Comparison of ENCODE assay signal across 21 cellular contexts in genomic region chr13:39023761-39024160, GRCh38. TPM values are rescaled to one million over a fixed set of nuclear protein-coding genes. Genes with fewer than 3 reads are reported as not detected.
DNase-seq lines count a peak whose midpoint lies in the region; ATAC-seq, FAIRE-seq and TF ChIP-seq lines count a peak whose summit lies in the region.
"Had no signal": no experiment of that assay in that cellular context is flagged by ENCODE, and none has a peak within 500 bp of the region (broad histone marks: within the 10 kb centered on the region; RNA-seq: fewer than 3 reads in every experiment).

No MANE protein-coding gene starts in this region.

- RAD21 ChIA-PET in GM12878 (lab: Charles Lee; ENCODE audit: unreplicated experiment) = interaction anchor here (1.0 kb wide), 1 partner anchor 13 kb away, joined by 4 read pairs; no protein-coding TSS in a partner anchor

- peak overlapping the region; percentile 93 for H3K27ac ChIP-seq in HUES64 (ENCODE audit: low read depth, low read length)
- H3K27ac ChIP-seq in GM12878 (ENCODE audit: control insufficient read depth, insufficient read depth) = no peak overlapping the region
- H3K27ac ChIP-seq in iPS DF 6.9 (ENCODE audit: low read length) = peak overlapping the region; percentile 64
- peak overlapping the region; percentile 59 for H3K27ac ChIP-seq in smooth muscle cell (ENCODE audit: low read depth)
- H3K27ac ChIP-seq: BLaER1, brain microvascular endothelial cell, gastrocnemius medialis had no signal

- no peak for TF ChIP-seq POLR2A in GM12878 (IDR thresholded peaks at IDR 0.05; ENCODE audit: low read depth, low read length)

- H3K79me2 ChIP-seq in GM12878 (ENCODE audit: control insufficient read depth, insufficient read depth, low read length) (no peaks in the 10 kb centered on the region), smooth muscle cell (ENCODE audit: low read depth) (no peaks in the 10 kb centered on the region)

- H4K20me1 ChIP-seq in GM12878 (ENCODE audit: control insufficient read depth, insufficient read depth) = no peaks in the 10 kb centered on the region
- no peaks in the 10 kb centered on the region for H4K20me1 ChIP-seq in smooth muscle cell (ENCODE audit: low read depth)

- no TSS peak for BruUV-seq in GM12878 (replicated peaks; lab: Mats Ljungman, UMichigan)

- H3K4me1 ChIP-seq in HUES64 (ENCODE audit: insufficient read depth, low read length) (peaks cover 56% of the 10 kb centered on the region), GM12878 (ENCODE audit: control insufficient read depth, insufficient read depth, low read length) (no peaks in the 10 kb centered on the region), iPS DF 6.9 (ENCODE audit: control insufficient read depth, insufficient read depth, low read length) (peaks cover 10% of the 10 kb centered on the region), smooth muscle cell (ENCODE audit: low read depth) (no peaks in the 10 kb centered on the region)
- H3K4me1 ChIP-seq: BLaER1, gastrocnemius medialis had no signal

- POLR2A ChIA-PET in GM12878 (lab: Charles Lee) = interaction anchor here (1.6 kb wide), 1 partner anchor 9 kb away, joined by 4 read pairs; no protein-coding TSS in a partner anchor

- H3K9ac ChIP-seq in HUES64 (ENCODE audit: low read depth, low read length) (peak overlapping the region; percentile 24; the same call in 1 of the 2 replicates), GM12878 (ENCODE audit: control insufficient read depth, insufficient read depth, low read length) (no peak overlapping the region), smooth muscle cell (ENCODE audit: low read depth) (no peak overlapping the region)
- H3K9ac ChIP-seq: BLaER1 had no signal

- FAIRE-seq in GM12878 (lab: Jason Lieb, UNC) = no peak

- intact Hi-C loops in GM12878 (cut with micrococcal nuclease; ENCODE audit: unreplicated experiment) = no loop called here

- H3F3A ChIP-seq in smooth muscle cell (ENCODE audit: low read depth) = peaks cover 4% of the 10 kb centered on the region

- CTCF ChIA-PET in GM12878 (lab: Yijun Ruan, JAX) = interaction anchor here (0.8 kb wide), 1 partner anchor 10 kb away, joined by 3 read pairs; no protein-coding TSS in a partner anchor

- no peak for TF ChIP-seq EP300 in GM12878 (IDR thresholded peaks at IDR 0.05; ENCODE audit: borderline replicate concordance in 1 of 2, control insufficient read depth in 1 of 2, low read depth in 2 of 2, low read length in 2 of 2)

- H3K4me3 ChIP-seq in HUES64 (ENCODE audit: low read length) (peak overlapping the region; percentile 21), GM12878 (no peak overlapping the region), iPS DF 6.9 (ENCODE audit: low read length) (no peak overlapping the region), smooth muscle cell (no peak overlapping the region)
- H3K4me3 ChIP-seq: BLaER1, gastrocnemius medialis, HAP-1 had no signal

- SMC1A ChIA-PET in GM12878 (lab: Charles Lee; ENCODE audit: uncharacterized antibody, unreplicated experiment) = interaction anchor here (0.6 kb wide), 1 partner anchor 661 kb away, joined by 3 read pairs; no protein-coding TSS in a partner anchor

- no peak for TF ChIP-seq CTCF in GM12878 (IDR thresholded peaks at IDR 0.05 in 2 of 3, conservative IDR thresholded peaks at IDR 0.05 in 1 of 3; ENCODE audit: control insufficient read depth in 2 of 3, extremely low read depth in 1 of 3, insufficient read depth in 1 of 3, low read depth in 3 of 3, low read length in 3 of 3)
- no peak for TF ChIP-seq CTCF in smooth muscle cell (IDR thresholded peaks at IDR 0.05; ENCODE audit: borderline replicate concordance, insufficient read depth, poor library complexity, severe bottlenecking)

- ATAC-seq in GM12878 (no peak), HG03196 (IDR thresholded peaks at IDR 0.05; ENCODE audit: unreplicated experiment) (no peak)
- ATAC-seq: activated CD8-positive, alpha-beta memory T cell treated with anti-CD3 and anti-CD28 coated beads, Interleukin-2, amount 10 ng/mL, durations not matched to agents 7 days and 5 days; gastrocnemius medialis; stimulated activated naive CD8-positive, alpha-beta T cell treated with anti-CD3 and anti-CD28 coated beads, Interleukin-15, amount 100 ng/mL, for 72 hours had no signal

- H2AFZ ChIP-seq in GM12878 (ENCODE audit: control insufficient read depth, low read depth, low read length) (no peak overlapping the region), smooth muscle cell (ENCODE audit: low read depth) (no peak overlapping the region)

- H3K9me3 ChIP-seq in HUES64 (ENCODE audit: insufficient read depth, low read depth, low read length) (no peaks in the 10 kb centered on the region), GM12878 (replicated peaks; ENCODE audit: control insufficient read depth, insufficient read depth, low read length) (no peaks in the 10 kb centered on the region), iPS DF 6.9 (ENCODE audit: control insufficient read depth, insufficient read depth, low read length) (no peaks in the 10 kb centered on the region), smooth muscle cell (replicated peaks; ENCODE audit: low read depth) (no peaks in the 10 kb centered on the region)
- H3K9me3 ChIP-seq: BLaER1, gastrocnemius medialis, HAP-1 had no signal

- H3K27me3 ChIP-seq in HUES64 (ENCODE audit: insufficient read depth, low read length) (no peaks in the 10 kb centered on the region), GM12878 (replicated peaks in 1 of 2; ENCODE audit: control insufficient read depth in 2 of 2, insufficient read depth in 2 of 2, low read length in 1 of 2) (no peaks in the 10 kb centered on the region), iPS DF 6.9 (ENCODE audit: control insufficient read depth, insufficient read depth, low read length) (no peaks in the 10 kb centered on the region), smooth muscle cell (ENCODE audit: low read depth) (no peaks in the 10 kb centered on the region)
- H3K27me3 ChIP-seq: BLaER1, brain microvascular endothelial cell, gastrocnemius medialis had no signal

- in situ Hi-C loops in GM12878 (cut with MboI) = no loop called here

- DNase-seq in GM12878 (ENCODE audit: low read depth, low spot score) = no peak
- no peak for DNase-seq in iPS DF 6.9 (ENCODE audit: low read depth, low spot score)
- no peak for DNase-seq in smooth muscle cell (lab: John Stamatoyannopoulos, UW; ENCODE audit: unreplicated experiment)
- no peak for DNase-seq in NCI-H1105 treated with DMSO at 0.1 percent for 48 hours (lab: John Stamatoyannopoulos, UW)
- no peak for DNase-seq in inferior parietal cortex (ENCODE audit: extremely low spot score)
- DNase-seq in NCI-H1436 (lab: John Stamatoyannopoulos, UW) = no peak
- DNase-seq: activated CD8-positive, alpha-beta memory T cell treated with anti-CD3 and anti-CD28 coated beads, Interleukin-2, amount 10 ng/mL, durations not matched to agents 7 days and 5 days; activated naive CD4-positive, alpha-beta T cell; brain microvascular endothelial cell; effector CD4-positive, alpha-beta T cell; gastrocnemius medialis; immature natural killer cell; NCI-H1092; NCI-H345; OCI-M1; posterior cingulate gyrus; stimulated activated naive CD8-positive, alpha-beta T cell treated with anti-CD3 and anti-CD28 coated beads, Interleukin-15, amount 100 ng/mL, for 72 hours had no signal

- TF ChIP-seq RAD21 in GM12878 (IDR thresholded peaks at IDR 0.05; ENCODE audit: insufficient read depth, low read depth, low read length) = no peak

- H3K4me2 ChIP-seq in GM12878 (ENCODE audit: control insufficient read depth, insufficient read depth) = no peak overlapping the region
- H3K4me2 ChIP-seq in smooth muscle cell = peak overlapping the region; percentile 38
- H3K4me2 ChIP-seq: BLaER1 had no signal

- H3K36me3 ChIP-seq in HUES64 (ENCODE audit: insufficient read depth, low read length) (peaks cover 91% of the 10 kb centered on the region), GM12878 (ENCODE audit: control insufficient read depth in 2 of 2, insufficient read depth in 2 of 2, low read length in 1 of 2) (peaks cover 9 to 29% of the 10 kb centered on the region in 2 experiments), iPS DF 6.9 (ENCODE audit: control insufficient read depth, insufficient read depth, low read length) (peaks cover 6% of the 10 kb centered on the region; the same call in 1 of the 2 replicates), smooth muscle cell (ENCODE audit: low read depth) (peaks cover 12% of the 10 kb centered on the region)

RNA-seq across cellular contexts. Expression of gene PROSER1, which starts 14.1 kb away (rescaled TPM):
- polyA plus RNA-seq in HUES64 (2013, experiment 1 of 2) = 42.3 TPM
- polyA plus RNA-seq in HUES64 (2013, experiment 2 of 2) = 50.4 TPM
- total RNA-seq in GM12878 (2013; cell fraction: nucleolus; rRNA removed) = 75.3 and 88.5 TPM in 2 replicates
- total RNA-seq in GM12878 (2014; rRNA removed) (16.1 and 23.8 TPM in 2 replicates), GM12878 (2014; rRNA removed; fragmentation: Illumina TruSeq; extraction: Trizol) (14.3 and 16.9 TPM in 2 replicates), GM12878 (2021) (66.0 TPM in 2 replicates), smooth muscle cell (9.7 and 11.2 TPM in 2 replicates)
- polyA plus RNA-seq in GM12878 (2011; ENCODE audit: low read depth) = 16.8 TPM
- polyA plus RNA-seq in GM12878 (2011; rRNA removed) (18.3 and 28.3 TPM in 2 replicates), GM12878 (2014; fragmentation: Illumina TruSeq; extraction: Trizol) (47.9 and 53.8 TPM in 2 replicates), GM12878 (2014; fragmentation: Nextera tagmentation; extraction: Ambion mirVana) (10 to 100 TPM; 19.6 to 20.8 TPM), GM12878 (2014; rRNA removed) (25.5 and 25.7 TPM in 2 replicates), GM12878 (2016; fragmentation: Nextera tagmentation; extraction: Ambion mirVana) (10 to 100 TPM; 38.9 to 39.8 TPM), smooth muscle cell (7.6 and 8.6 TPM in 2 replicates)
- polyA plus RNA-seq in GM12878 (2011; cell fraction: cytosol; rRNA removed) = 16.3 and 20.3 TPM in 2 replicates
- polyA plus RNA-seq in GM12878 (2011; cell fraction: nucleus; rRNA removed) = 53.3 and 56.7 TPM in 2 replicates
- polyA plus RNA-seq in GM12878 (2012) = 21.2 and 22.5 TPM in 2 replicates
- polyA minus RNA-seq in GM12878 (2011; rRNA and poly(A)+ RNA removed) = 19.7 and 22.9 TPM in 2 replicates
- 12.8 and 28.9 TPM in 2 replicates for polyA minus RNA-seq in GM12878 (2011; cell fraction: cytosol; rRNA and poly(A)+ RNA removed)
- polyA minus RNA-seq in GM12878 (2011; cell fraction: nucleus; rRNA and poly(A)+ RNA removed) = 28.3 and 52.3 TPM in 2 replicates

RNA-seq across cellular contexts. Expression of gene NHLRC3, which starts 14.5 kb away (rescaled TPM):
- polyA plus RNA-seq in HUES64 (2013, experiment 1 of 2) = 6.8 TPM
- 8.5 TPM for polyA plus RNA-seq in HUES64 (2013, experiment 2 of 2)
- total RNA-seq in GM12878 (2013; cell fraction: nucleolus; rRNA removed) = 111 and 117 TPM in 2 replicates
- total RNA-seq in GM12878 (2014; rRNA removed) = 19.3 and 27.5 TPM in 2 replicates
- total RNA-seq in GM12878 (2014; rRNA removed; fragmentation: Illumina TruSeq; extraction: Trizol) = 25.9 and 27.8 TPM in 2 replicates
- 16.4 and 17.9 TPM in 2 replicates for total RNA-seq in GM12878 (2021)
- polyA plus RNA-seq in GM12878 (2011; ENCODE audit: low read depth) = 11.3 TPM
- 38.0 and 56.4 TPM in 2 replicates for polyA plus RNA-seq in GM12878 (2011; rRNA removed)
- polyA plus RNA-seq in GM12878 (2011; cell fraction: cytosol; rRNA removed) = 14.6 and 14.9 TPM in 2 replicates
- 49.7 and 75.6 TPM in 2 replicates for polyA plus RNA-seq in GM12878 (2011; cell fraction: nucleus; rRNA removed)
- 13.6 and 17.3 TPM in 2 replicates for polyA plus RNA-seq in GM12878 (2012)
- 22.3 and 30.9 TPM in 2 replicates for polyA plus RNA-seq in GM12878 (2014; fragmentation: Illumina TruSeq; extraction: Trizol)
- 10 to 100 TPM in 1 of 2 experiments, 1 to 10 TPM in 1; 8.3 to 11.8 TPM for polyA plus RNA-seq in GM12878 (2014; fragmentation: Nextera tagmentation; extraction: Ambion mirVana)
- 20.8 and 26.0 TPM in 2 replicates for polyA plus RNA-seq in GM12878 (2014; rRNA removed)
- 10 to 100 TPM; 12.7 to 18.5 TPM for polyA plus RNA-seq in GM12878 (2016; fragmentation: Nextera tagmentation; extraction: Ambion mirVana)
- 32.0 and 39.8 TPM in 2 replicates for polyA minus RNA-seq in GM12878 (2011; rRNA and poly(A)+ RNA removed)
- 10.4 and 11.5 TPM in 2 replicates for polyA minus RNA-seq in GM12878 (2011; cell fraction: cytosol; rRNA and poly(A)+ RNA removed)
- polyA minus RNA-seq in GM12878 (2011; cell fraction: nucleus; rRNA and poly(A)+ RNA removed) = 31.1 and 67.1 TPM in 2 replicates
- 11.5 and 12.0 TPM in 2 replicates for total RNA-seq in smooth muscle cell
- polyA plus RNA-seq in smooth muscle cell = 6.2 and 9.2 TPM in 2 replicates

RNA-seq across cellular contexts. Expression of gene STOML3, which starts 33.1 kb away (rescaled TPM):
- polyA plus RNA-seq in HUES64 (2013, experiment 1 of 2) = 0.85 TPM
- 0.38 TPM for polyA plus RNA-seq in HUES64 (2013, experiment 2 of 2)
- not detected in 2 replicates for total RNA-seq in GM12878 (2013; cell fraction: nucleolus; rRNA removed)
- total RNA-seq in GM12878 (2014; rRNA removed) (not detected in 2 replicates), GM12878 (2014; rRNA removed; fragmentation: Illumina TruSeq; extraction: Trizol) (not detected in 2 replicates), GM12878 (2021) (not detected in 2 replicates), smooth muscle cell (not detected in 2 replicates)
- polyA plus RNA-seq in GM12878 (2011; ENCODE audit: low read depth) = not detected
- polyA plus RNA-seq in GM12878 (2011; rRNA removed) (not detected in 2 replicates), GM12878 (2014; fragmentation: Illumina TruSeq; extraction: Trizol) (not detected in 2 replicates), GM12878 (2014; fragmentation: Nextera tagmentation; extraction: Ambion mirVana) (not detected), GM12878 (2014; rRNA removed) (not detected in 2 replicates), GM12878 (2016; fragmentation: Nextera tagmentation; extraction: Ambion mirVana) (not detected), smooth muscle cell (not detected in 2 replicates)
- polyA plus RNA-seq in GM12878 (2011; cell fraction: cytosol; rRNA removed) = not detected in 2 replicates
- not detected in 2 replicates for polyA plus RNA-seq in GM12878 (2011; cell fraction: nucleus; rRNA removed)
- not detected in 2 replicates for polyA plus RNA-seq in GM12878 (2012)
- not detected in 2 replicates for polyA minus RNA-seq in GM12878 (2011; rRNA and poly(A)+ RNA removed)
- polyA minus RNA-seq in GM12878 (2011; cell fraction: cytosol; rRNA and poly(A)+ RNA removed) = not detected in 2 replicates
- not detected in 2 replicates for polyA minus RNA-seq in GM12878 (2011; cell fraction: nucleus; rRNA and poly(A)+ RNA removed)
- total RNA-seq: activated CD8-positive, alpha-beta memory T cell treated with anti-CD3 and anti-CD28 coated beads, Interleukin-2, amount 10 ng/mL, durations not matched to agents 7 days and 5 days; gastrocnemius medialis had no signal
- polyA plus RNA-seq: immature natural killer cell had no signal
